Comparison of ENCODE assay signal across 8 cellular contexts in the genomic region with DNA sequence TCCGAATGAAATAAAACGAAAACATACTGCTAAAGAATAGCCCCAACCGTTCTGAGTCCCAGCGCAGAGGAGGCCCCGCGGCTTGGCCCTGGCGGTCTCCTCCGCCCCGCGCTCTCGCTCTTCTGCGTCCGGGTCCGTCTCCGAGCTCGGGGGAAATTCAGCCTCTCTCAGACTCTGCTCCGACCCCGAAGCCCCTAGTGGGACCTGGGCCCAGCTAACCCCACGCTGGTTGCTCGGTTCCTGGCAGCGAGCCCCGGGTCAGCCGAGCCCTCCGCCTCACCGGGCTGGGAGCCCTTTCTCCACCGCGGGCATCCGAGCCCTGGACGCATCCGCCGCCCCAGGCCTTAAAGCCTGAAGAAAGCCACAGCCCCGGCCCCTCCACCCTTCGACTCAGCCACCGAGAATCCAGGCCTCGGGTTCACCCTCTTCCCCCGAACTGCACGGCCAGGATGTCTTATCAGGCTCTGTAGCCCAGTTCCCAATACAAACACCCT. TPM values are rescaled to one million over a fixed set of nuclear protein-coding genes. Genes with fewer than 3 reads are reported as not detected.
DNase-seq lines count a peak whose midpoint lies in the region; ATAC-seq and TF ChIP-seq lines count a peak whose summit lies in the region.

No MANE protein-coding gene starts in this region.

- DNase-seq in NCI-H82 (lab: John Stamatoyannopoulos, UW): peak; percentile 44
- no peak for DNase-seq in NCI-H82 treated with DMSO at 0.1 percent for 48 hours (lab: John Stamatoyannopoulos, UW; ENCODE audit: unreplicated experiment)
- DNase-seq in right lobe of liver: no peak
- no peak for DNase-seq in hypothalamus (lab: John Stamatoyannopoulos, UW)
- no peak for DNase-seq in NCI-H128 (lab: John Stamatoyannopoulos, UW; ENCODE audit: unreplicated experiment)

- intact Hi-C loops in right lobe of liver (cut with DNase I): loop anchor here in 1 of 2 donors (10.0 kb wide), 1 partner anchor 676 kb away; no protein-coding TSS in a partner anchor

- no peak for TF ChIP-seq POLR2A in right lobe of liver (IDR thresholded peaks at IDR 0.05)

- H3K4me3 ChIP-seq in right lobe of liver: peak overlapping the region; percentile 35 to 49 (median 41)
- peak overlapping the region; percentile 59 to 73 (median 62) for H3K4me3 ChIP-seq in subcutaneous abdominal adipose tissue (ENCODE audit: low read depth in 1 of 5, low read length in 5 of 5)

- H3K27me3 ChIP-seq in right lobe of liver (peaks cover 0 to 81% of the 10 kb centered on the region in 2 donors), subcutaneous abdominal adipose tissue (ENCODE audit: control insufficient read depth in 5 of 5, insufficient read depth in 4 of 5, low read length in 5 of 5) (peaks cover 16 to 59% (median 51%) of the 10 kb centered on the region in 5 donors)

- H3K9ac ChIP-seq in subcutaneous abdominal adipose tissue (ENCODE audit: low read length in 5 of 5): peak overlapping the region in 4 of 5 donors; percentile 23 to 66 (median 52)

- no peak for TF ChIP-seq CTCF in right lobe of liver (IDR thresholded peaks at IDR 0.05)

- ATAC-seq in right lobe of liver (peak in 1 of 4 donors; percentile 4), HG03520 (IDR thresholded peaks at IDR 0.05; ENCODE audit: unreplicated experiment) (no peak)

- no peaks in the 10 kb centered on the region for H3K36me3 ChIP-seq in right lobe of liver
- H3K36me3 ChIP-seq in subcutaneous abdominal adipose tissue (ENCODE audit: control insufficient read depth in 5 of 5, insufficient read depth in 5 of 5, low read length in 5 of 5): peaks cover 0 to 7% (median 4%) of the 10 kb centered on the region in 5 donors

- WGBS in right lobe of liver (ENCODE audit: insufficient coverage, low coverage, low lambda C conversion rate, missing lambda C conversion rate): 3% methylated on average over 17 of the region's 37 CpGs

- H3K9me3 ChIP-seq in right lobe of liver (no peaks in the 10 kb centered on the region), subcutaneous abdominal adipose tissue (ENCODE audit: control insufficient read depth in 5 of 5, low read length in 5 of 5) (no peaks in the 10 kb centered on the region)

- H3K27ac ChIP-seq in angular gyrus (ENCODE audit: low read depth, low read length) (peak overlapping the region; percentile 26), right lobe of liver (peak overlapping the region; percentile 36 to 69 (median 53)), subcutaneous abdominal adipose tissue (ENCODE audit: low read depth, low read length) (peak overlapping the region; percentile 37)

- peaks cover 0 to 33% (median 2%) of the 10 kb centered on the region in 4 donors for H3K4me1 ChIP-seq in right lobe of liver
- H3K4me1 ChIP-seq in subcutaneous abdominal adipose tissue (ENCODE audit: control insufficient read depth in 5 of 5, insufficient read depth in 5 of 5, low read length in 5 of 5): peaks cover 0 to 82% (median 60%) of the 10 kb centered on the region in 5 donors

RNA-seq across cellular contexts. Expression of a gene that starts 1.2 kb away (rescaled TPM):
- total RNA-seq in right lobe of liver: 1 to 10 TPM; 1.9 to 4.4 (median 2.7) TPM

RNA-seq across cellular contexts. Expression of a gene that starts 51.4 kb away (rescaled TPM):
- total RNA-seq in right lobe of liver: not detected
